22 cellular contexts compared by ENCODE assay signal in the genomic region with DNA sequence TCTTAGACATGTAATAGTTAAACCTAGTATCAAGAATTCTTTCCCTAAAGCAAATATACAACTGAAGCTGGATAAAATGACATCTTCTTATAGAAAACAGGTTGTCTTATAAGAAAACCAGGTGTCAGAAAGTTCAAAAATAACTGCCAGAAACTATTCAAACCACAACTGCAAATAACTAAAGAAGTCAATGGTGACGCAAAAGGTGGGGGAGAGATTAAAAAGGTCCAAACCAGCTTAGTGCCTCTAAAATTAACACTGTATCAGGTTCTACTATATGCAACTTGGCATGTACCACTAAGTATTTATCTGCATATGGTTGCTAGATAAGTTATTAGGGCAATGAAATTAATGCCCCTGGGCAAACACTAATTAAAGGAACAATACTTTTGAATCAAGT.
"Had no signal": no experiment of that assay in that cellular context is flagged by ENCODE, and none has a peak within 500 bp of the region (broad histone marks: within the 10 kb centered on the region; RNA-seq: fewer than 3 reads in every experiment).

No MANE protein-coding gene starts in this region.

- H2AFZ ChIP-seq: neural progenitor cell had no signal

- H3K27me3 ChIP-seq: brain microvascular endothelial cell, colonic mucosa, dorsolateral prefrontal cortex, neural progenitor cell, right lobe of liver, tibial artery had no signal

- H3K4me3 ChIP-seq: colonic mucosa, dorsolateral prefrontal cortex, neural progenitor cell, right lobe of liver, skin epidermis, tibial artery had no signal

- H3K4me1 ChIP-seq: colonic mucosa had no signal

- H3K27ac ChIP-seq: brain microvascular endothelial cell, colonic mucosa, neural progenitor cell, right lobe of liver, skin epidermis, tibial artery had no signal

- ATAC-seq: activated CD8-positive, alpha-beta memory T cell treated with anti-CD3 and anti-CD28 coated beads, Interleukin-2, amount 10 ng/mL, durations not matched to agents 7 days and 5 days; activated naive CD4-positive, alpha-beta T cell treated with anti-CD3 and anti-CD28 coated beads, Interleukin-2, amount 50 U/mL, for 72 hours; effector memory CD8-positive, alpha-beta T cell; esophagus mucosa; left ventricle myocardium superior; right lobe of liver had no signal

- DNase-seq: activated CD4-positive, alpha-beta memory T cell treated with anti-CD3 and anti-CD28 coated beads for 36 hours; activated CD4-positive, alpha-beta T cell treated with anti-CD3 and anti-CD28 coated beads for 48 hours; activated CD8-positive, alpha-beta memory T cell treated with anti-CD3 and anti-CD28 coated beads, Interleukin-2, amount 10 ng/mL, durations not matched to agents 7 days and 5 days; activated T-cell treated with anti-CD3 and anti-CD28 coated beads for 4 hours; aorta; brain microvascular endothelial cell; central memory CD4-positive, alpha-beta T cell; colonic mucosa; dorsolateral prefrontal cortex; effector memory CD8-positive, alpha-beta T cell; hippocampal formation; kidney glomerular epithelial cell; left ventricle myocardium superior; mammary epithelial cell; posterior cingulate gyrus; right lobe of liver; stimulated activated CD4-positive, alpha-beta T cell treated with anti-CD3 and anti-CD28 coated beads, Interleukin-1b, Interleukin-23, amount 100 ng/mL, for 48 hours; tibial artery had no signal

- H3K9ac ChIP-seq: neural progenitor cell had no signal

- H3K36me3 ChIP-seq: brain microvascular endothelial cell, colonic mucosa, neural progenitor cell, right lobe of liver, tibial artery had no signal

- H3K9me3 ChIP-seq: colonic mucosa, right lobe of liver, tibial artery had no signal

- H3K4me2 ChIP-seq: neural progenitor cell had no signal
